ENCODE assay signal across 25 cellular contexts in the genomic region with DNA sequence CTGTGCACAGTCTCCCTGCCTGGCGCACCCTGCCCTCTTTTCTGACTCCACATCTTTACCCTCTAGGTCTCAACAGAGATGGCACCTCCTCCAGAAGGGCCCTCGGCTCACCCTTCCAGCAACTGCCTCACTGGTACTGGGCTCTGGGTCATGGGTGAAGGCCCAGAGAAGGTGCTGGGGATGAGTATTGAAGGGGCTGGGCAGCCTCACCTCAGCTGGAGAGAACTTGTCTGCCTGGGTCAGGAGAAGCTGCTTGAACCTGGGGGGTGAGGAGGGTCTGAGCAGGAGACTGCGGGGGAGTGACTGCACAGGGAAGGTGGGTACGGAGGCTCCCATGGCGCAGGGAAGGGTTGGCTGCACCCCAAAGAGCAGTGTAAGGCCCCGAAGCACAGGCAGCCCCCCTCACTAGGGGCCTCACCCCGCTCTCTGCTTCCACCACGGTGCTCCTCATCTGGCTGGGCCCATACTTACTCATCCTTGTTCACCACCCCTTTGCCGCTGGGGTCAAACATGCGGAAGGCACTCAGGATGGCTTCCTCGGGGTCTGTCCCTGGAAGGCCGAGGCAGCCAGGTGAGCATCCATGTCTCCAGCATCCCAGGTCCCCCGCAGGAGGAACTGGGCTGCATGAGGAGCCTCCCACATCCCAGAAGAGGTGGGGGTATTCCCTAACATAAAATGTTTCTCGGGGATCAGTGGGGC. TPM values are rescaled to one million over a fixed set of nuclear protein-coding genes. Genes with fewer than 3 reads are reported as not detected.
"Had no signal": no experiment of that assay in that cellular context is flagged by ENCODE, and none has a peak within 500 bp of the region (broad histone marks: within the 10 kb centered on the region; RNA-seq: fewer than 3 reads in every experiment).

No MANE protein-coding gene starts in this region.

- H3K4me2 ChIP-seq: KMS-11 had no signal

- H3K36me3 ChIP-seq: MG63, SJCRH30 had no signal

- H3K9me3 ChIP-seq: MG63, SJCRH30 had no signal

- DNase-seq: activated CD4-positive, alpha-beta T cell treated with anti-CD3 and anti-CD28 coated beads for 48 hours; activated CD4-positive, alpha-beta T cell treated with anti-CD3 and anti-CD28 coated beads, Interleukin-2, amount 50 U/mL, for 4 hours; activated CD4-positive, CD25-positive, alpha-beta regulatory T cell treated with anti-CD3 and anti-CD28 coated beads, Interleukin-2, amount 50 U/mL, for 72 hours; activated CD8-positive, alpha-beta memory T cell treated with anti-CD3 and anti-CD28 coated beads, Interleukin-2, amount 50 U/mL, for 48 hours; activated CD8-positive, alpha-beta T cell treated with anti-CD3 and anti-CD28 coated beads, Interleukin-2, amount 10 ng/mL, durations not matched to agents 7 days and 5 days; activated naive CD8-positive, alpha-beta T cell treated with anti-CD3 and anti-CD28 coated beads, Interleukin-2, amount 50 U/mL, for 24 hours; amniotic stem cell; MG63; MV-4-11; NCI-H1092 treated with DMSO at 0.1 percent for 48 hours; NCI-H1417 treated with DMSO at 0.1 percent for 48 hours; NCI-H1694 treated with DMSO at 0.1 percent for 48 hours; NCI-H2029 treated with DMSO at 0.1 percent for 48 hours; NCI-H345; NCI-H510A; NCI-H526 treated with DMSO at 0.1 percent for 48 hours; NCI-H82; SJCRH30 had no signal

- H3K9ac ChIP-seq: KMS-11 had no signal

- H3K27me3 ChIP-seq: MG63, SJCRH30 had no signal

- H3K27ac ChIP-seq: KMS-11, SJCRH30 had no signal

- H3K4me3 ChIP-seq: MG63, SJCRH30 had no signal

- ATAC-seq: activated CD8-positive, alpha-beta T cell treated with anti-CD3 and anti-CD28 coated beads, Interleukin-2, amount 10 ng/mL, durations not matched to agents 7 days and 5 days; activated naive CD4-positive, alpha-beta T cell treated with anti-CD3 and anti-CD28 coated beads, Interleukin-2, amount 50 U/mL, for 72 hours; activated naive CD8-positive, alpha-beta T cell treated with anti-CD3 and anti-CD28 coated beads, Interleukin-2, amount 50 U/mL, for 24 hours; Panc1; Right ventricle myocardium inferior; SK-N-SH treated with all-trans-retinoic acid at 6 μM for 48 hours had no signal

RNA-seq across cellular contexts. Expression of a gene that starts 1.7 kb away (rescaled TPM):
- total RNA-seq: activated CD8-positive, alpha-beta T cell treated with anti-CD3 and anti-CD28 coated beads, Interleukin-2, amount 10 ng/mL, durations not matched to agents 7 days and 5 days; activated naive CD4-positive, alpha-beta T cell treated with anti-CD3 and anti-CD28 coated beads, Interleukin-2, amount 50 U/mL, for 72 hours; OCI-LY7; SJCRH30 had no signal

RNA-seq across cellular contexts. Expression of a gene that starts 49.8 kb away (rescaled TPM):
- total RNA-seq: activated CD8-positive, alpha-beta T cell treated with anti-CD3 and anti-CD28 coated beads, Interleukin-2, amount 10 ng/mL, durations not matched to agents 7 days and 5 days; astrocyte; SJCRH30 had no signal
